In the genomic region with DNA sequence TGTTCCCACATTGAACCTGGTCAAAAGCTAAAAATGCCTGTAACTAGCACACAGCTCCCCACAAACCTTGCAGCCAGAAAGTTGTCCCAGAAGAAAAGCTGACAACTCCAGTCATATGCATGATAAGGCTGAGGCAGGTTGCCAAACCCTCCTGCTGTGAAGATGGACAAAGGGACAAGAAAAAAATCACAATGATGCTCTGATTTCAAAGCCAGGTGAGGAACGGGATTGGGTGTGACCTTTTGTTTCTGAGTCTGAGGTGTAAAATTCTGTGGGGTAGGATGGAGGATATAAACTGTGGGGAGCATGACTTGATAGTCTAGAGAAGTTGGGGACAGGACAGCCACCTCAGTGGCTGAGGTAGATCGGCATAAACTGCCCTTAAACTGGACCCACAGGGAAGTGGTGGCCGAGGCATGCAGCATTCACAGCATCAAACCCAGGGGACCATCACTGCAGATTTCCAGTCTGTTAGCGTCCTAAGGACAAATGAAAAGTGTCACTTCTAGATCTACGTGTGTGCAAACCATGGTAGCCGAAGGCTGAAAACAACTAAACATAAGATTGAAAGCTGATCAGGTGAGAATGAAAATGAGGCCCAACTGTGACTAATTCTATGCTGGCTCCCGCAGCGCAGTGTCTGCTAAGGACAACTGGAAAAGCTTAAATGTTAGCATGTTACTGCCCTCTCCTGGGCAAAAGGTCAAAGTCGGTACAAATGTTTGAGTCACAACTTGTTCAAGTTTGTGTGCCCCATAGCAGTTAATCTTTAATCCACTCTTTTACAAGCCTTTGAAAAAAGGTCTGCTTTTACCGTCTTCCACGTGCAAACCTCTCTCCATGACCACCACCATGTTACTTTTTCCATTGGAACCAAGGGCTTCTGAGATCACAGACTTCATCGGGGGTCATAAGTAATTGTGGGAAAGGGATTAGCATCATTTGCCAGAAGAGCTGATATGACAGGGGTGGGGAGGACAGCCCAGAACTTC, we compare ENCODE assay signal across 1 cellular context.
TF ChIP-seq lines count a peak whose summit lies in the region.

No MANE protein-coding gene starts in this region.

TF ChIP-seq in HEK293, 187 proteins besides CTCF, POLR2A, EP300 and RAD21:
- no peak for TF ChIP-seq ZNF433 (tag by site-specific recombination; IDR thresholded peaks at IDR 0.05; ENCODE audit: low read depth)
- TF ChIP-seq YY2 (tag by site-specific recombination; IDR thresholded peaks at IDR 0.05) = no peak
- TF ChIP-seq ZNF548 (tag by site-specific recombination; IDR thresholded peaks at IDR 0.05) = no peak
- no peak for TF ChIP-seq ZNF398 (tag by site-specific recombination; IDR thresholded peaks at IDR 0.05)
- no peak for TF ChIP-seq ZNF280C (tag by site-specific recombination; IDR thresholded peaks at IDR 0.05)
- TF ChIP-seq ZNF654 (tag by site-specific recombination; IDR thresholded peaks at IDR 0.05; ENCODE audit: low read depth) = peak; percentile 69
- no peak for TF ChIP-seq ATF2 (tag by site-specific recombination; IDR thresholded peaks at IDR 0.05; ENCODE audit: low read depth)
- TF ChIP-seq ZNF701 (tag by site-specific recombination; IDR thresholded peaks at IDR 0.05) = no peak
- TF ChIP-seq, protein P1, sequence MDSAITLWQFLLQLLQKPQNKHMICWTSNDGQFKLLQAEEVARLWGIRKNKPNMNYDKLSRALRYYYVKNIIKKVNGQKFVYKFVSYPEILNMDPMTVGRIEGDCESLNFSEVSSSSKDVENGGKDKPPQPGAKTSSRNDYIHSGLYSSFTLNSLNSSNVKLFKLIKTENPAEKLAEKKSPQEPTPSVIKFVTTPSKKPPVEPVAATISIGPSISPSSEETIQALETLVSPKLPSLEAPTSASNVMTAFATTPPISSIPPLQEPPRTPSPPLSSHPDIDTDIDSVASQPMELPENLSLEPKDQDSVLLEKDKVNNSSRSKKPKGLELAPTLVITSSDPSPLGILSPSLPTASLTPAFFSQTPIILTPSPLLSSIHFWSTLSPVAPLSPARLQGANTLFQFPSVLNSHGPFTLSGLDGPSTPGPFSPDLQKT (IDR thresholded peaks at IDR 0.05; ENCODE audit: borderline replicate concordance, low read depth, low read length) = no peak
- TF ChIP-seq, protein P2, sequence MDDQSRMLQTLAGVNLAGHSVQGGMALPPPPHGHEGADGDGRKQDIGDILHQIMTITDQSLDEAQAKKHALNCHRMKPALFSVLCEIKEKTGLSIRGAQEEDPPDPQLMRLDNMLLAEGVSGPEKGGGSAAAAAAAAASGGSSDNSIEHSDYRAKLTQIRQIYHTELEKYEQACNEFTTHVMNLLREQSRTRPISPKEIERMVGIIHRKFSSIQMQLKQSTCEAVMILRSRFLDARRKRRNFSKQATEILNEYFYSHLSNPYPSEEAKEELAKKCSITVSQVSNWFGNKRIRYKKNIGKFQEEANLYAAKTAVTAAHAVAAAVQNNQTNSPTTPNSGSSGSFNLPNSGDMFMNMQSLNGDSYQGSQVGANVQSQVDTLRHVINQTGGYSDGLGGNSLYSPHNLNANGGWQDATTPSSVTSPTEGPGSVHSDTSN (CRISPR knock-in tag; IDR thresholded peaks at IDR 0.05) = no peak
- no peak for TF ChIP-seq ZNF324 (tag by site-specific recombination; IDR thresholded peaks at IDR 0.05)
- no peak for TF ChIP-seq HOXC10 (CRISPR knock-in tag; IDR thresholded peaks at IDR 0.05)
- no peak for TF ChIP-seq KLF1 (tag by site-specific recombination; IDR thresholded peaks at IDR 0.05)
- TF ChIP-seq ZBTB17 (tag by site-specific recombination; IDR thresholded peaks at IDR 0.05) = peak; percentile 56; the same call in 1 of the 2 replicates
- no peak for TF ChIP-seq ZNF155 (tag by site-specific recombination; IDR thresholded peaks at IDR 0.05)
- TF ChIP-seq, protein P3, sequence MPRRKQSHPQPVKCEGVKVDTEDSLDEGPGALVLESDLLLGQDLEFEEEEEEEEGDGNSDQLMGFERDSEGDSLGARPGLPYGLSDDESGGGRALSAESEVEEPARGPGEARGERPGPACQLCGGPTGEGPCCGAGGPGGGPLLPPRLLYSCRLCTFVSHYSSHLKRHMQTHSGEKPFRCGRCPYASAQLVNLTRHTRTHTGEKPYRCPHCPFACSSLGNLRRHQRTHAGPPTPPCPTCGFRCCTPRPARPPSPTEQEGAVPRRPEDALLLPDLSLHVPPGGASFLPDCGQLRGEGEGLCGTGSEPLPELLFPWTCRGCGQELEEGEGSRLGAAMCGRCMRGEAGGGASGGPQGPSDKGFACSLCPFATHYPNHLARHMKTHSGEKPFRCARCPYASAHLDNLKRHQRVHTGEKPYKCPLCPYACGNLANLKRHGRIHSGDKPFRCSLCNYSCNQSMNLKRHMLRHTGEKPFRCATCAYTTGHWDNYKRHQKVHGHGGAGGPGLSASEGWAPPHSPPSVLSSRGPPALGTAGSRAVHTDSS (tag by site-specific recombination; IDR thresholded peaks at IDR 0.05) = no peak
- TF ChIP-seq ZNF292 (tag by site-specific recombination; IDR thresholded peaks at IDR 0.05; ENCODE audit: borderline replicate concordance, low read depth) = no peak
- TF ChIP-seq GLIS1 (tag by site-specific recombination; IDR thresholded peaks at IDR 0.05) = peak; percentile 88
- TF ChIP-seq FEZF1 (tag by site-specific recombination; IDR thresholded peaks at IDR 0.05) = no peak
- no peak for TF ChIP-seq ZNF138 (tag by site-specific recombination; IDR thresholded peaks at IDR 0.05; ENCODE audit: borderline replicate concordance)
TF ChIP-seq in HEK293: peak in this region for 3.
